Comparison of ENCODE assay signal across 8 cellular contexts in genomic region chr16:87457724-87458423, GRCh38. TPM values are rescaled to one million over a fixed set of nuclear protein-coding genes. Genes with fewer than 3 reads are reported as not detected.
DNase-seq lines count a peak whose midpoint lies in the region; ATAC-seq and TF ChIP-seq lines count a peak whose summit lies in the region.

No MANE protein-coding gene starts in this region.

- ATAC-seq in right cardiac atrium: no peak
- ATAC-seq in Right ventricle myocardium inferior: no peak
- peak; percentile 33 for ATAC-seq in left lung
- no peak for ATAC-seq in T-helper 17 cell
- no peak for ATAC-seq in WTC11
- ATAC-seq in GM18502 (IDR thresholded peaks at IDR 0.05; ENCODE audit: poor library complexity, unreplicated experiment): no peak

- no peaks in the 10 kb centered on the region for H3K9me3 ChIP-seq in right cardiac atrium (ENCODE audit: control insufficient read depth, low read length)
- no peaks in the 10 kb centered on the region for H3K9me3 ChIP-seq in left lung
- no peaks in the 10 kb centered on the region for H3K9me3 ChIP-seq in vagina
- no peaks in the 10 kb centered on the region for H3K9me3 ChIP-seq in T-helper 17 cell (ENCODE audit: control insufficient read depth, low read length, poor library complexity, severe bottlenecking)

- H3K4me3 ChIP-seq in right cardiac atrium (ENCODE audit: low read length): no peak overlapping the region
- no peak overlapping the region for H3K4me3 ChIP-seq in left lung
- H3K4me3 ChIP-seq in vagina: no peak overlapping the region

- peak in 1 of 3 donors; percentile 22 for DNase-seq in right cardiac atrium
- DNase-seq in Right ventricle myocardium inferior (ENCODE audit: missing footprints): no peak
- peak; percentile 53 for DNase-seq in activated T-cell treated with anti-CD3 and anti-CD28 coated beads, Interleukin-2, amount 50 U/mL, for 24 hours
- no peak for DNase-seq in left lung
- no peak for DNase-seq in vagina (ENCODE audit: extremely low spot score in 2 of 2)
- no peak for DNase-seq in T-helper 17 cell
- DNase-seq in WTC11 (ENCODE audit: low spot score): no peak

- POLR2A ChIA-PET in WTC11 (lab: Charles Lee): no interaction called here

- TF ChIP-seq CTCF in left lung (IDR thresholded peaks at IDR 0.05) (no peak), vagina (IDR thresholded peaks at IDR 0.05) (no peak), WTC11 (IDR thresholded peaks at IDR 0.05) (no peak)

- peak overlapping the region; percentile 91 for H3K27ac Mint-ChIP-seq in activated T-cell treated with anti-CD3 and anti-CD28 coated beads, Interleukin-2, amount 50 U/mL, for 24 hours
- H3K27ac Mint-ChIP-seq in T-helper 17 cell (no peak overlapping the region), WTC11 (no peak overlapping the region)

- H3K4me1 ChIP-seq in right cardiac atrium (ENCODE audit: control insufficient read depth, insufficient read depth, low read length): peaks cover 6% of the 10 kb centered on the region
- peaks cover 30 to 31% of the 10 kb centered on the region in 2 donors for H3K4me1 ChIP-seq in left lung
- H3K4me1 ChIP-seq in vagina: peaks cover 34% of the 10 kb centered on the region

- peaks cover 0 to 45% of the 10 kb centered on the region in 2 donors for H3K36me3 ChIP-seq in left lung
- peaks cover 0 to 14% of the 10 kb centered on the region in 2 donors for H3K36me3 ChIP-seq in vagina

- H3K4me1 Mint-ChIP-seq in activated T-cell treated with anti-CD3 and anti-CD28 coated beads, Interleukin-2, amount 50 U/mL, for 24 hours (ENCODE audit: low read depth): peaks cover 45% of the 10 kb centered on the region
- H3K4me1 Mint-ChIP-seq in T-helper 17 cell (peaks cover 21% of the 10 kb centered on the region), WTC11 (peaks cover 12% of the 10 kb centered on the region)

- H3K27me3 ChIP-seq in right cardiac atrium (ENCODE audit: control insufficient read depth, insufficient read depth) (no peaks in the 10 kb centered on the region), left lung (no peaks in the 10 kb centered on the region), vagina (no peaks in the 10 kb centered on the region)

- H3K27me3 Mint-ChIP-seq in activated T-cell treated with anti-CD3 and anti-CD28 coated beads, Interleukin-2, amount 50 U/mL, for 24 hours: no peaks in the 10 kb centered on the region
- H3K27me3 Mint-ChIP-seq in T-helper 17 cell: no peaks in the 10 kb centered on the region
- H3K27me3 Mint-ChIP-seq in WTC11 (ENCODE audit: low read depth): no peaks in the 10 kb centered on the region

- H3K27ac ChIP-seq in right cardiac atrium (ENCODE audit: low read length): peak overlapping the region; percentile 9
- peak overlapping the region; percentile 37 to 40 for H3K27ac ChIP-seq in left lung
- peak overlapping the region; percentile 68 for H3K27ac ChIP-seq in vagina

- peaks cover 67% of the 10 kb centered on the region for H3K36me3 Mint-ChIP-seq in activated T-cell treated with anti-CD3 and anti-CD28 coated beads, Interleukin-2, amount 50 U/mL, for 24 hours (ENCODE audit: low read depth)
- peaks cover 2% of the 10 kb centered on the region for H3K36me3 Mint-ChIP-seq in T-helper 17 cell (ENCODE audit: low read depth)
- peaks cover 41% of the 10 kb centered on the region for H3K36me3 Mint-ChIP-seq in WTC11

- TF ChIP-seq POLR2A in vagina (IDR thresholded peaks at IDR 0.05): no peak

- intact Hi-C loops in right cardiac atrium (cut with DNase I) (no loop called here), Right ventricle myocardium inferior (cut with DNase I) (no loop called here), left lung (cut with DNase I) (no loop called here), vagina (cut with DNase I) (no loop called here)

- 57% methylated on average over 22 of the region's 22 CpGs for WGBS in right cardiac atrium

- H3K4me3 Mint-ChIP-seq in activated T-cell treated with anti-CD3 and anti-CD28 coated beads, Interleukin-2, amount 50 U/mL, for 24 hours: peak overlapping the region; percentile 30
- H3K4me3 Mint-ChIP-seq in T-helper 17 cell: no peak overlapping the region
- H3K4me3 Mint-ChIP-seq in WTC11: no peak overlapping the region

- CTCF ChIA-PET in WTC11 (lab: Charles Lee): no interaction called here

- no peaks in the 10 kb centered on the region for H3K9me3 Mint-ChIP-seq in activated T-cell treated with anti-CD3 and anti-CD28 coated beads, Interleukin-2, amount 50 U/mL, for 24 hours
- H3K9me3 Mint-ChIP-seq in WTC11: no peaks in the 10 kb centered on the region

TF ChIP-seq in WTC11, 78 proteins besides CTCF, POLR2A, EP300 and RAD21:
- TF ChIP-seq ELF4 (CRISPR knock-in tag; IDR thresholded peaks at IDR 0.05; ENCODE audit: low read depth) (no peak), CREB1 (CRISPR knock-in tag; IDR thresholded peaks at IDR 0.05) (no peak), TEAD4 (CRISPR knock-in tag; IDR thresholded peaks at IDR 0.05) (no peak), SOX15 (CRISPR knock-in tag; IDR thresholded peaks at IDR 0.05) (no peak), ATF6 (CRISPR knock-in tag; IDR thresholded peaks at IDR 0.05) (no peak), ZNF232 (CRISPR knock-in tag; IDR thresholded peaks at IDR 0.05) (no peak)
TF ChIP-seq in WTC11: peak in this region for 0.

RNA-seq across cellular contexts. Expression of gene ZCCHC14, which starts 35.0 kb away (rescaled TPM):
- 10 to 100 TPM; 21.9 to 29.4 (median 23.0) TPM for total RNA-seq in right cardiac atrium
- 11.1 TPM for polyA plus RNA-seq in right cardiac atrium
- total RNA-seq in Right ventricle myocardium inferior: 14.4 TPM
- 10 to 100 TPM; 23.4 to 24.1 TPM for total RNA-seq in left lung
- 74.2 TPM for total RNA-seq in vagina
- 10 to 100 TPM; 16.5 to 17.7 TPM for total RNA-seq in T-helper 17 cell
- total RNA-seq in WTC11 (2021): 30.6 to 33.8 TPM (median 30.9 TPM) in 3 replicates

Comparison
In these comparisons a context has a peak if more than half of its experiments do, and no peak if none do; other contexts are left out.
1. H3K27ac ChIP-seq: peak in every context shown above with its lines; median percentile 68 in vagina; 38 in left lung; 9 in right cardiac atrium.